Comparison of ENCODE assay signal across 23 cellular contexts in the genomic region with DNA sequence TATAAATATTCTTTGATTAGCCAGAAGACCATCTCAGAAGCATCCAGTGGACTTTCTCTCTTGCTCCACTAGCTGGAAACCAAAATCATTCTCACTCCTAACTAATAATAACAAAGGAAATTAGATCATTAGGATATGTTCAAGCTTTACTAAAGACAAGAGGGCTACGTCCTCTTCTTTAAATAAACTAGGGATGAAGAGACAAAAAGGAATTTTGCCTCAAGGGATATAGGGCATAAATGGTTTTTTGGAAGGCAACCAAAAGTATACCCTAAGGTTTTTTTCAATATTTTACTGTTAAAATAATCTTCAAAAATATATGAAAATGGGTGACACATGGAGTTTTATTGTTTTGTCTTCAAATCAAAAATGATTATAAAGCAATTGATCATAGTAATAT.
A peak's percentile ranks its signal among the peaks of the same experiment; 100 is the strongest.
DNase-seq lines count a peak whose midpoint lies in the region; ATAC-seq lines count a peak whose summit lies in the region.
"Had no signal": no experiment of that assay in that cellular context is flagged by ENCODE, and none has a peak within 500 bp of the region (broad histone marks: within the 10 kb centered on the region; RNA-seq: fewer than 3 reads in every experiment).

No MANE protein-coding gene starts in this region.

- no peak overlapping the region for H3K4me3 ChIP-seq in SK-N-MC
- H3K4me3 ChIP-seq: BLaER1 had no signal

- no peaks in the 10 kb centered on the region for H3K36me3 ChIP-seq in SK-N-MC (ENCODE audit: insufficient read depth, low read length)
- H3K36me3 ChIP-seq: BE2C, BLaER1 had no signal

- no peaks in the 10 kb centered on the region for H3K9me3 ChIP-seq in SK-N-MC (ENCODE audit: low read depth, low read length)
- H3K9me3 ChIP-seq: BE2C, BLaER1 had no signal

- DNase-seq in M059J (ENCODE audit: low read depth) (peak; percentile 18), NCI-H226 (peak; percentile 39), NCI-H69 (lab: John Stamatoyannopoulos, UW) (peak; percentile 63), SK-N-MC (ENCODE audit: low read depth, low spot score) (no peak), nucleus accumbens (lab: John Stamatoyannopoulos, UW) (no peak), retina (no peak), epidermal melanocyte (ENCODE audit: insufficient read length, low spot score) (no peak)
- DNase-seq: 8988T; ACHN; BE2C; CD4-positive, alpha-beta memory T cell; CD4-positive, CD25-positive, alpha-beta regulatory T cell; CD8-positive, alpha-beta memory T cell; COR-L47; DMS 273 treated with DMSO at 0.1 percent for 48 hours; DMS153; DMS53; DMS79; DND-41; EL; GF-D8 had no signal

- ATAC-seq in activated CD4-positive, CD25-positive, alpha-beta regulatory T cell treated with anti-CD3 and anti-CD28 coated beads, Interleukin-2, amount 50 U/mL, for 24 hours, result no peak

- peak overlapping the region; percentile 10; the same call in 1 of the 2 replicates for H3K27ac ChIP-seq in SK-N-MC
- H3K27ac ChIP-seq: BLaER1 had no signal

- H3K9ac ChIP-seq in SK-N-MC (ENCODE audit: insufficient read length), result no peak overlapping the region
- H3K9ac ChIP-seq: BLaER1 had no signal

Comparison
In these comparisons a context has a peak if more than half of its experiments do, and no peak if none do; other contexts are left out.
1. DNase-seq: peak in M059J (single experiment), NCI-H226 (single experiment) and NCI-H69 (single experiment); none in SK-N-MC (single experiment), nucleus accumbens (0 of 56), retina (single experiment) and epidermal melanocyte (single experiment).